Comparison of ENCODE assay signal across 1 cellular context in the genomic region with DNA sequence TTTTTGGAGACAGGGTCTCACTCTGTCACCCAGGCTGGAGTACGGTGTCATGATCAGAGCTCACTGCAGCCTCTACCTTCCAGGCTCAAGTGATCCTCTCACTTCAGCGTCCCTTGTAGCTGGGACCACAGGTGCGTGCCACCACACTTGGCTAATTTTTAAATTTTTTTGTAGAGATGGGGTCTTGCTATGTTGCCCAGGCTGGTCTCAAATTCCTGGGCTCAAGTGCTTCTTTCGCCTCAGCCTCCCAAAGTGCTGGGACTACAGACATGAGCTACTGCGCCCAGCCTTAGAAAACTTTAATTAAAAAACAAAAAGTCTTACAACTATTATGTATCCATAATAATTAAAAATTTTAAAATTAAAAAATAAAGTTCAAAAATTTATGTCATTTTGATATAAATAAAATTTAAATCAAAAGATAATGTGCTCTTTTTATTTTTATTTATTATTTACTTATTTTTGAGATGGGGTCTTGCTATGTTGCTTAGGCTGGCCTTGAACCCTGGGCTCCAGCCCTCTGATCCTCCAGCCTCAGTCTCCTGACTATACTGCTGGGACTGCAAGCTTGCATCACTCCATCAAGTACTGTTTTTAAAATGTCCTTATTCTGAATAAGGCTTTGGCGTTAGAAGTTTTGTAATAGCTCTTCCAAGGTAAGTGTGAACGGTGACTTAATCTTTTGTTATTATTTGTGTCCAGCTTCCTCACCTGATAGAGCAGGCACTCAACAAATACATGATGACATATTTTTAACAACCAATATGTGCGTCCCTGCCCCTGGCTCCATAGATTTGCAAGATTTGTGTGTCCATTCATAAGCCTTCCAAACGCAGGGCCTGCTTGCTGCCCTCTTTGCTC.
TF ChIP-seq lines count a peak whose summit lies in the region.

No MANE protein-coding gene starts in this region.

TF ChIP-seq in GM12878, 131 proteins besides CTCF, POLR2A, EP300 and RAD21 (continued from another document):
- TF ChIP-seq, protein P1, sequence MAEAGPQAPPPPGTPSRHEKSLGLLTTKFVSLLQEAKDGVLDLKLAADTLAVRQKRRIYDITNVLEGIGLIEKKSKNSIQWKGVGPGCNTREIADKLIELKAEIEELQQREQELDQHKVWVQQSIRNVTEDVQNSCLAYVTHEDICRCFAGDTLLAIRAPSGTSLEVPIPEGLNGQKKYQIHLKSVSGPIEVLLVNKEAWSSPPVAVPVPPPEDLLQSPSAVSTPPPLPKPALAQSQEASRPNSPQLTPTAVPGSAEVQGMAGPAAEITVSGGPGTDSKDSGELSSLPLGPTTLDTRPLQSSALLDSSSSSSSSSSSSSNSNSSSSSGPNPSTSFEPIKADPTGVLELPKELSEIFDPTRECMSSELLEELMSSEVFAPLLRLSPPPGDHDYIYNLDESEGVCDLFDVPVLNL (IDR thresholded peaks at IDR 0.05; ENCODE audit: low read depth, low read length) = no peak
- no peak for TF ChIP-seq PAX5 (IDR thresholded peaks at IDR 0.05; ENCODE audit: borderline replicate concordance, low read depth, low read length)
